1 cellular context compared by ENCODE assay signal in the genomic region with DNA sequence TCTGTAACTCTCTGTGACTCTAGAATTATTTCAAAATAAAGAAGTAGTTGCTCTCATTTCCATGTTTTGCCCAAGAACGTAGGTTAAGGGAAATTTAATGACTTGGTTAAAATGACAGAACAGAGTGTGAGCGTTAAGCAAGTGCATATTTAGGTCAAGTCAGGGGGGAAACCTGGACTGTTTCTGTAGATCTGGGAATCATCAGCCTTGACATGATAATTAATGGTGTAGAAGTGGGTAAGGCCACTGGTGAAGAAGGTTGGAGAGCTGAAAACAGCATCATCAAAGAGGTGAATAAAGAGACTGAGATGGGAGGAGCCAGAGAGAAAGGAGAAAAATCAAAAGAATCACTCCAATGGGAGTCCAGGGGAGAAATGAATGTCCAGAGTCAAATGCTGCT.
TF ChIP-seq lines count a peak whose summit lies in the region.

No MANE protein-coding gene starts in this region.

TF ChIP-seq in HepG2, 621 proteins besides CTCF, POLR2A, EP300 and RAD21 (continued from another document):
- TF ChIP-seq ZNF281 (CRISPR knock-in tag; IDR thresholded peaks at IDR 0.05; ENCODE audit: borderline replicate concordance) (no peak), EZH2 (conservative IDR thresholded peaks at IDR 0.05; ENCODE audit: low read depth, low read length) (no peak), ZNF800 (CRISPR knock-in tag; IDR thresholded peaks at IDR 0.05) (no peak), MIXL1 (CRISPR knock-in tag; IDR thresholded peaks at IDR 0.05) (no peak), ZNF720 (CRISPR knock-in tag; IDR thresholded peaks at IDR 0.05) (no peak), ZNF230 (CRISPR knock-in tag; IDR thresholded peaks at IDR 0.05) (no peak), ZFP36 (IDR thresholded peaks at IDR 0.05; ENCODE audit: borderline replicate concordance, low read depth, low read length, partially characterized antibody) (no peak), RBAK (CRISPR knock-in tag; IDR thresholded peaks at IDR 0.05) (no peak), ZSCAN25 (CRISPR knock-in tag; IDR thresholded peaks at IDR 0.05) (no peak), ZNF276 (CRISPR knock-in tag; IDR thresholded peaks at IDR 0.05; ENCODE audit: low read depth) (no peak), NONO (IDR thresholded peaks at IDR 0.05) (no peak), NONO (CRISPR knock-in tag; conservative IDR thresholded peaks at IDR 0.05) (no peak), PAWR (CRISPR knock-in tag; IDR thresholded peaks at IDR 0.05; ENCODE audit: borderline replicate concordance) (no peak), ZNF724P (CRISPR knock-in tag; IDR thresholded peaks at IDR 0.05; ENCODE audit: borderline replicate concordance) (no peak)
- TF ChIP-seq, protein P1, sequence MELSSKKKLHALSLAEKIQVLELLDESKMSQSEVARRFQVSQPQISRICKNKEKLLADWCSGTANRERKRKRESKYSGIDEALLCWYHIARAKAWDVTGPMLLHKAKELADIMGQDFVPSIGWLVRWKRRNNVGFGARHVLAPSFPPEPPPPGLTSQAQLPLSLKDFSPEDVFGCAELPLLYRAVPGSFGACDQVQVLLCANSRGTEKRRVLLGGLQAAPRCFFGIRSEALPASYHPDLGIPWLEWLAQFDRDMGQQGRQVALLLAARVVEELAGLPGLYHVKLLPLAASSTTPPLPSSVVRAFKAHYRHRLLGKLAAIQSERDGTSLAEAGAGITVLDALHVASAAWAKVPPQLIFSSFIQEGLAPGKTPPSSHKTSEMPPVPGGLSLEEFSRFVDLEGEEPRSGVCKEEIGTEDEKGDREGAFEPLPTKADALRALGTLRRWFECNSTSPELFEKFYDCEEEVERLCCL (CRISPR knock-in tag; IDR thresholded peaks at IDR 0.05; ENCODE audit: borderline replicate concordance), result no peak
- TF ChIP-seq, protein P2, sequence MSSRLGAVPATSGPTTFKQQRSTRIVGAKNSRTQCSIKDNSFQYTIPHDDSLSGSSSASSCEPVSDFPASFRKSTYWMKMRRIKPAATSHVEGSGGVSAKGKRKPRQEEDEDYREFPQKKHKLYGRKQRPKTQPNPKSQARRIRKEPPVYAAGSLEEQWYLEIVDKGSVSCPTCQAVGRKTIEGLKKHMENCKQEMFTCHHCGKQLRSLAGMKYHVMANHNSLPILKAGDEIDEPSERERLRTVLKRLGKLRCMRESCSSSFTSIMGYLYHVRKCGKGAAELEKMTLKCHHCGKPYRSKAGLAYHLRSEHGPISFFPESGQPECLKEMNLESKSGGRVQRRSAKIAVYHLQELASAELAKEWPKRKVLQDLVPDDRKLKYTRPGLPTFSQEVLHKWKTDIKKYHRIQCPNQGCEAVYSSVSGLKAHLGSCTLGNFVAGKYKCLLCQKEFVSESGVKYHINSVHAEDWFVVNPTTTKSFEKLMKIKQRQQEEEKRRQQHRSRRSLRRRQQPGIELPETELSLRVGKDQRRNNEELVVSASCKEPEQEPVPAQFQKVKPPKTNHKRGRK (CRISPR knock-in tag; IDR thresholded peaks at IDR 0.05), result no peak
- TF ChIP-seq, protein P3, sequence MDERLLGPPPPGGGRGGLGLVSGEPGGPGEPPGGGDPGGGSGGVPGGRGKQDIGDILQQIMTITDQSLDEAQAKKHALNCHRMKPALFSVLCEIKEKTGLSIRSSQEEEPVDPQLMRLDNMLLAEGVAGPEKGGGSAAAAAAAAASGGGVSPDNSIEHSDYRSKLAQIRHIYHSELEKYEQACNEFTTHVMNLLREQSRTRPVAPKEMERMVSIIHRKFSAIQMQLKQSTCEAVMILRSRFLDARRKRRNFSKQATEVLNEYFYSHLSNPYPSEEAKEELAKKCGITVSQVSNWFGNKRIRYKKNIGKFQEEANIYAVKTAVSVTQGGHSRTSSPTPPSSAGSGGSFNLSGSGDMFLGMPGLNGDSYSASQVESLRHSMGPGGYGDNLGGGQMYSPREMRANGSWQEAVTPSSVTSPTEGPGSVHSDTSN (CRISPR knock-in tag; IDR thresholded peaks at IDR 0.05), result no peak
